In genomic region chr14:89576132-89576923, GRCh38 we compare ENCODE assay signal across 19 cellular contexts.
DNase-seq lines count a peak whose midpoint lies in the region; ATAC-seq and TF ChIP-seq lines count a peak whose summit lies in the region.
"Had no signal": no experiment of that assay in that cellular context is flagged by ENCODE, and none has a peak within 500 bp of the region (broad histone marks: within the 10 kb centered on the region; RNA-seq: fewer than 3 reads in every experiment).

No MANE protein-coding gene starts in this region.

- CTCF ChIA-PET in WTC11 (lab: Charles Lee) (interaction anchor here (0.9 kb wide), 2 partner anchors 54 to 535 kb away, joined by 3 read pairs; no protein-coding TSS in a partner anchor), MCF 10A (lab: Yijun Ruan, JAX) (no interaction called here)

- H3K4me1 ChIP-seq in upper lobe of left lung = peaks cover 13 to 28% (median 24%) of the 10 kb centered on the region in 4 donors

- no peak for TF ChIP-seq POLR2A in upper lobe of left lung (IDR thresholded peaks at IDR 0.05)

- POLR2A ChIA-PET in WTC11 (lab: Charles Lee) (interaction anchor here (0.7 to 1.0 kb wide), 2 partner anchors 330 to 531 kb away, joined by 3 read pairs; no protein-coding TSS in a partner anchor), MCF 10A (lab: Yijun Ruan, JAX) (interaction anchor here (0.6 kb wide), 1 partner anchor 15 kb away, joined by 3 read pairs; no protein-coding TSS in a partner anchor)

- no peaks in the 10 kb centered on the region for H3K9me3 ChIP-seq in upper lobe of left lung
- H3K9me3 ChIP-seq: spleen, suprapubic skin had no signal

- ATAC-seq in WTC11 (peak; percentile 84), upper lobe of left lung (ENCODE audit: low FRiP score in 2 of 2) (no peak)

- intact Hi-C loops in dorsolateral prefrontal cortex (cut with DNase I) = no loop called here
- intact Hi-C loops in MCF 10A (cut with micrococcal nuclease) = no loop called here

- peak overlapping the region; percentile 92 for H3K27ac Mint-ChIP-seq in WTC11
- H3K27ac Mint-ChIP-seq in immature natural killer cell = peak overlapping the region in 1 of 6 donors; percentile 57
- H3K27ac Mint-ChIP-seq in MCF 10A (ENCODE audit: low read depth, unreplicated experiment) = no peak overlapping the region
- H3K27ac Mint-ChIP-seq: activated naive CD8-positive, alpha-beta T cell treated with anti-CD3 and anti-CD28 coated beads for 36 hours; CD4-positive, alpha-beta T cell; HFFc6 had no signal

- no peak for TF ChIP-seq CTCF in WTC11 (IDR thresholded peaks at IDR 0.05)
- no peak for TF ChIP-seq CTCF in upper lobe of left lung (IDR thresholded peaks at IDR 0.05)
- no peak for TF ChIP-seq CTCF in dorsolateral prefrontal cortex (IDR thresholded peaks at IDR 0.05 in 54 of 56, conservative IDR thresholded peaks at IDR 0.05 in 2 of 56; ENCODE audit: low read depth in 1 of 56, partially characterized antibody in 56 of 56)
- no peak for TF ChIP-seq CTCF in MCF 10A (IDR thresholded peaks at IDR 0.05; ENCODE audit: unreplicated experiment)

- no peaks in the 10 kb centered on the region for H3K9me3 Mint-ChIP-seq in WTC11
- H3K9me3 Mint-ChIP-seq in immature natural killer cell = no peaks in the 10 kb centered on the region
- no peaks in the 10 kb centered on the region for H3K9me3 Mint-ChIP-seq in MCF 10A (ENCODE audit: unreplicated experiment)
- H3K9me3 Mint-ChIP-seq: activated naive CD8-positive, alpha-beta T cell treated with anti-CD3 and anti-CD28 coated beads for 36 hours; CD4-positive, alpha-beta T cell; HFFc6 had no signal

- no TSS peak for BruUV-seq in MCF 10A (replicated peaks; lab: Mats Ljungman, UMichigan)

- no peaks in the 10 kb centered on the region for H3K36me3 ChIP-seq in upper lobe of left lung
- H3K36me3 ChIP-seq: suprapubic skin had no signal

- H3K4me3 ChIP-seq in upper lobe of left lung (peak overlapping the region in 3 of 4 donors; percentile 7 to 27 (median 8)), dorsolateral prefrontal cortex (no peak overlapping the region)
- H3K4me3 ChIP-seq: suprapubic skin had no signal

- peaks cover 11% of the 10 kb centered on the region for H3K36me3 Mint-ChIP-seq in WTC11
- peaks cover under 1 to 7% (median 7%) of the 10 kb centered on the region in 3 donors for H3K36me3 Mint-ChIP-seq in immature natural killer cell
- no peaks in the 10 kb centered on the region for H3K36me3 Mint-ChIP-seq in MCF 10A (ENCODE audit: insufficient read depth, unreplicated experiment)

- DNase-seq in NCI-H1417 (lab: John Stamatoyannopoulos, UW) = peak in 2 of 3 experiments; percentile 14 to 74
- no peak for DNase-seq in NCI-H1417 treated with DMSO at 0.1 percent for 48 hours (lab: John Stamatoyannopoulos, UW)
- DNase-seq in WTC11 (ENCODE audit: low spot score) = peak; percentile 34
- peak; percentile 39 for DNase-seq in iPS-NIHi11 (ENCODE audit: low spot score)
- peak in 1 of 2 donors; percentile 30 for DNase-seq in upper lobe of left lung
- DNase-seq in dorsolateral prefrontal cortex = no peak
- DNase-seq in immature natural killer cell = no peak
- DNase-seq in MCF 10A (ENCODE audit: unreplicated experiment) = no peak
- DNase-seq: 8988T; activated CD8-positive, alpha-beta memory T cell treated with anti-CD3 and anti-CD28 coated beads, Interleukin-2, amount 50 U/mL, for 48 hours; activated naive CD8-positive, alpha-beta T cell treated with anti-CD3 and anti-CD28 coated beads for 36 hours; CD4-positive, alpha-beta T cell; central memory CD4-positive, alpha-beta T cell; HFFc6; NCI-H1694 treated with DMSO at 0.1 percent for 48 hours; occipital lobe; spleen had no signal

- H3K27me3 Mint-ChIP-seq in WTC11 (ENCODE audit: low read depth) (no peaks in the 10 kb centered on the region), immature natural killer cell (ENCODE audit: low read depth in 3 of 3) (peaks cover 0 to 2% (median 0%) of the 10 kb centered on the region in 3 donors), MCF 10A (ENCODE audit: insufficient read depth, unreplicated experiment) (no peaks in the 10 kb centered on the region)
- H3K27me3 Mint-ChIP-seq: activated naive CD8-positive, alpha-beta T cell treated with anti-CD3 and anti-CD28 coated beads for 36 hours; CD4-positive, alpha-beta T cell had no signal

- no peaks in the 10 kb centered on the region for H3K27me3 ChIP-seq in upper lobe of left lung
- no peaks in the 10 kb centered on the region for H3K27me3 ChIP-seq in dorsolateral prefrontal cortex
- H3K27me3 ChIP-seq: spleen, suprapubic skin had no signal

- WGBS in upper lobe of left lung, 2 donors = 69 to 73% methylated on average over 14 of the region's 14 CpGs

- H3K4me3 Mint-ChIP-seq in WTC11 (peak overlapping the region; percentile 58), immature natural killer cell (no peak overlapping the region), MCF 10A (ENCODE audit: unreplicated experiment) (no peak overlapping the region)
- H3K4me3 Mint-ChIP-seq: activated naive CD8-positive, alpha-beta T cell treated with anti-CD3 and anti-CD28 coated beads for 36 hours; CD4-positive, alpha-beta T cell; HFFc6 had no signal

- TF ChIP-seq EP300 in upper lobe of left lung (IDR thresholded peaks at IDR 0.05) = no peak

- no peak overlapping the region for H3K27ac ChIP-seq in upper lobe of left lung
- peak overlapping the region in 1 of 59 donors; percentile 28 for H3K27ac ChIP-seq in dorsolateral prefrontal cortex
- H3K27ac ChIP-seq: KMS-11, suprapubic skin had no signal

- H3K4me1 Mint-ChIP-seq in WTC11 (peaks cover 66% of the 10 kb centered on the region), immature natural killer cell (peaks cover 42 to 79% of the 10 kb centered on the region in 2 donors), MCF 10A (ENCODE audit: insufficient read depth, unreplicated experiment) (no peaks in the 10 kb centered on the region)

TF ChIP-seq in WTC11, 78 proteins besides CTCF, POLR2A, EP300 and RAD21:
- TF ChIP-seq HMGXB4 (CRISPR knock-in tag; IDR thresholded peaks at IDR 0.05) (no peak), ZNF317 (CRISPR knock-in tag; IDR thresholded peaks at IDR 0.05; ENCODE audit: borderline replicate concordance, low read depth) (peak; percentile 70; the same call in 1 of the 2 replicates)

Comparison
In these comparisons a context has a peak if more than half of its experiments do, and no peak if none do; other contexts are left out.
1. DNase-seq: peak in NCI-H1417 (2 of 3), WTC11 (single experiment) and iPS-NIHi11 (single experiment); none in NCI-H1417 treated with DMSO at 0.1 percent for 48 hours (single experiment), dorsolateral prefrontal cortex (0 of 10), immature natural killer cell (0 of 3) and MCF 10A (single experiment).
2. H3K4me3 ChIP-seq: peak in upper lobe of left lung (3 of 4); none in dorsolateral prefrontal cortex (0 of 59).